ENCODE assay signal across 20 cellular contexts in the genomic region with DNA sequence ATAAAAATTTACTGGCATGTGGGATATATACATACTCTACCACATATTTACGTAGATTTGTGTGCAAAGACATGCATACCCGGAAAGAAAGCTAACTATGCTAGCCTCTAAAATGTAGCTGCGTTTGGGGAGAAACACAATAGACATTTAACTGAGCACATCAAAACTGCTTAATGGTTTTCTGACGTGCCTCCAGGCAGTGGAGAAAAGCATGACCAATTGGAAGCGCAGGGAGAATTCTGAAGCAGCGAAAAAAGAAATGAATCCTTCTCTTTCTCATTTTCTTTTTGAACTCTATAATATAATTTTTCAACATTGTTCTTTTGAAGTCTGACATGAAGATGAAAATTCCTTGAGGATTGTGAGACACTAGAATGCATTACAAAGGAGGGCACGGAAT.
"Had no signal": no experiment of that assay in that cellular context is flagged by ENCODE, and none has a peak within 500 bp of the region (broad histone marks: within the 10 kb centered on the region; RNA-seq: fewer than 3 reads in every experiment).

No MANE protein-coding gene starts in this region.

- H3K27me3 ChIP-seq: right lobe of liver, tibial artery had no signal

- DNase-seq: effector memory CD4-positive, alpha-beta T cell; foreskin fibroblast; head of caudate nucleus; hypothalamus; kidney glomerular epithelial cell; mesendoderm; naive thymus-derived CD4-positive, alpha-beta T cell; psoas muscle; retina; right lobe of liver; spleen; stimulated activated CD4-positive, alpha-beta T cell treated with anti-CD3 and anti-CD28 coated beads, Interleukin-15, amount 100 ng/mL, for 24 hours; stimulated activated CD4-positive, alpha-beta T cell treated with anti-CD3 and anti-CD28 coated beads, Interleukin-1b, Interleukin-23, amount 100 ng/mL, for 48 hours; stimulated activated CD4-positive, alpha-beta T cell treated with anti-CD3 and anti-CD28 coated beads, Interleukin-4, amount 100 ng/mL, for 24 hours; tibial artery had no signal

- H3K27me3 Mint-ChIP-seq: stimulated activated memory B cell treated with anti-CD40 and anti-IgM and Interleukin-4, amounts not matched to agents 10 μg/mL and 1 μg/mL and 100 μg/mL, for 72 hours had no signal

- H3K4me1 ChIP-seq: esophagus muscularis mucosa, psoas muscle, right lobe of liver, spleen, tibial artery had no signal

- H3K27ac ChIP-seq: epithelial cell of prostate, esophagus muscularis mucosa, neutrophil, psoas muscle, right lobe of liver, spleen, tibial artery had no signal

- H3K27ac Mint-ChIP-seq: naive thymus-derived CD4-positive, alpha-beta T cell; stimulated activated memory B cell treated with anti-CD40 and anti-IgM and Interleukin-4, amounts not matched to agents 10 μg/mL and 1 μg/mL and 100 μg/mL, for 72 hours; stimulated activated naive CD8-positive, alpha-beta T cell treated with anti-CD3 and anti-CD28 coated beads, Interleukin-15, Interleukin-2, amounts not matched to agents 100 ng/mL and 50 ng/mL, for 24 hours had no signal

- ATAC-seq: naive thymus-derived CD4-positive, alpha-beta T cell; psoas muscle; stimulated activated memory B cell treated with anti-CD40 and anti-IgM and Interleukin-4, amounts not matched to agents 10 μg/mL and 1 μg/mL and 100 μg/mL, for 72 hours had no signal

- H3K4me3 ChIP-seq: esophagus muscularis mucosa, psoas muscle, right lobe of liver, spleen, tibial artery had no signal

- H3K9me3 Mint-ChIP-seq: stimulated activated memory B cell treated with anti-CD40 and anti-IgM and Interleukin-4, amounts not matched to agents 10 μg/mL and 1 μg/mL and 100 μg/mL, for 72 hours; stimulated activated naive CD8-positive, alpha-beta T cell treated with anti-CD3 and anti-CD28 coated beads, Interleukin-15, Interleukin-2, amounts not matched to agents 100 ng/mL and 50 ng/mL, for 24 hours had no signal

- H3K4me3 Mint-ChIP-seq: naive thymus-derived CD4-positive, alpha-beta T cell; stimulated activated memory B cell treated with anti-CD40 and anti-IgM and Interleukin-4, amounts not matched to agents 10 μg/mL and 1 μg/mL and 100 μg/mL, for 72 hours; stimulated activated naive CD8-positive, alpha-beta T cell treated with anti-CD3 and anti-CD28 coated beads, Interleukin-15, Interleukin-2, amounts not matched to agents 100 ng/mL and 50 ng/mL, for 24 hours had no signal

- H3K36me3 ChIP-seq: esophagus muscularis mucosa, neutrophil, right lobe of liver, spleen, tibial artery had no signal

- H3K36me3 Mint-ChIP-seq: naive thymus-derived CD4-positive, alpha-beta T cell; stimulated activated memory B cell treated with anti-CD40 and anti-IgM and Interleukin-4, amounts not matched to agents 10 μg/mL and 1 μg/mL and 100 μg/mL, for 72 hours had no signal

- H3K4me1 Mint-ChIP-seq: stimulated activated memory B cell treated with anti-CD40 and anti-IgM and Interleukin-4, amounts not matched to agents 10 μg/mL and 1 μg/mL and 100 μg/mL, for 72 hours had no signal

- H3K9me3 ChIP-seq: esophagus muscularis mucosa, neutrophil, psoas muscle, right lobe of liver, spleen, tibial artery had no signal
